19 cellular contexts compared by ENCODE assay signal in the genomic region with DNA sequence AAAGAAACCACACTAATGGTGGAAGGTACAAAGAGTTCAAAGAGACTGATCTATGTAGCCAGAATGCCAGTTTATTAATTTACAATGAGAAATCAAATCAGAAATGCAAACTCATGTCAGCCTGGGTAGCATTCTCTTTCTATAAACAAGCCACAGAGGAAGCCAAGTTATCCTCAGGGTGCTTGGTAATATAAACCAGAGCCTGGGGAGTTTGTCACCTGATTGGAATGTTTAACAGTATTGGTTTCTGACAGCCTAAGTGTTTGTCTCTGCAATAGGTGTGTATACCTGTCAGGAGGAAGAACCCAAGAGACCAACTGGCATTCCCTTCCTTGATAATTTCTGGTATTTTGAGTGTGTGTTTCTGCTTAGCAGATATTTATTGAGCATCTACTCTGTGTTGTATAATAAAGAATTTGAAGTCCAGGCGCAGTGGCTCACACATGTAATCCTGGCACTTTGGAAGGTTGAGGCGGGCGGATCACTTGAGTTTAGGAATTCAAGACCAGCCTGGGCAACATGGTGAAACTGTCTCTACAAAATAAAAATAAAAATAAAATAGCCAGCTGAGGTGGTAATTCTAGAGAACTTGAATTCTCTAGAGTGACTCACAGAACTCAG. TPM values are rescaled to one million over a fixed set of nuclear protein-coding genes. Genes with fewer than 3 reads are reported as not detected.
DNase-seq lines count a peak whose midpoint lies in the region; ATAC-seq and TF ChIP-seq lines count a peak whose summit lies in the region.
"Had no signal": no experiment of that assay in that cellular context is flagged by ENCODE, and none has a peak within 500 bp of the region (broad histone marks: within the 10 kb centered on the region; RNA-seq: fewer than 3 reads in every experiment).

No MANE protein-coding gene starts in this region.

- peak; percentile 34 for DNase-seq in AG08396 (ENCODE audit: low spot score)
- peak; percentile 19 for DNase-seq in H4 (ENCODE audit: low spot score)
- no peak for DNase-seq in Panc1 (ENCODE audit: low read depth, low spot score)
- peak; percentile 57 for DNase-seq in fibroblast of villous mesenchyme (ENCODE audit: low read depth)
- DNase-seq in stimulated activated CD4-positive, alpha-beta T cell treated with anti-CD3 and anti-CD28 coated beads, Interleukin-12 subunit alpha, Interleukin-12 subunit beta, amount 100 ng/mL, for 4 hours: no peak
- no peak for DNase-seq in NCI-H2196 (lab: John Stamatoyannopoulos, UW; ENCODE audit: unreplicated experiment)
- DNase-seq: activated CD4-positive, alpha-beta T cell treated with anti-CD3 and anti-CD28 coated beads for 36 hours; activated CD8-positive, alpha-beta memory T cell treated with anti-CD3 and anti-CD28 coated beads, Interleukin-2, amount 50 U/mL, for 48 hours; activated naive CD4-positive, alpha-beta T cell treated with anti-CD3 and anti-CD28 coated beads for 36 hours; GOT3; mucosa of descending colon; NCI-H1048; NCI-H2227 treated with DMSO at 0.1 percent for 48 hours; T-helper 9 cell had no signal

- ATAC-seq in Panc1 (peak; percentile 67), GM19397 (IDR thresholded peaks at IDR 0.05; ENCODE audit: unreplicated experiment) (no peak), GM18867 (IDR thresholded peaks at IDR 0.05; ENCODE audit: unreplicated experiment) (no peak)
- ATAC-seq: activated CD4-positive, alpha-beta T cell treated with anti-CD3 and anti-CD28 coated beads for 36 hours; mucosa of descending colon had no signal

- H3K27ac ChIP-seq in Panc1 (ENCODE audit: low read length): no peak overlapping the region
- H3K27ac ChIP-seq: dorsolateral prefrontal cortex, right atrium auricular region, vagina had no signal

- intact Hi-C loops in Panc1 (cut with micrococcal nuclease; ENCODE audit: unreplicated experiment): no loop called here

- no TSS peak for BruUV-seq in Panc1 (replicated peaks; lab: Mats Ljungman, UMichigan)

- in situ Hi-C loops in Panc1 (cut with HindIII; ENCODE audit: low pct_unique_long_range_greater_than_20kb, low sequenced_read_pairs): no loop called here

- H3K9me3 ChIP-seq in Panc1 (ENCODE audit: control insufficient read depth, insufficient read depth, low read depth, low read length): no peaks in the 10 kb centered on the region
- H3K9me3 ChIP-seq: mucosa of descending colon, right atrium auricular region, vagina had no signal

- no peak overlapping the region for H3K4me3 ChIP-seq in Panc1 (ENCODE audit: low read depth in 2 of 2, low read length in 2 of 2)
- H3K4me3 ChIP-seq in fibroblast of villous mesenchyme (ENCODE audit: low read depth, low read length): no peak overlapping the region
- H3K4me3 ChIP-seq: dorsolateral prefrontal cortex, mucosa of descending colon, right atrium auricular region, vagina had no signal

- POLR2A ChIA-PET in Panc1 (lab: Charles Lee): no interaction called here

- CTCF ChIA-PET in Panc1 (lab: Charles Lee): interaction anchor here (0.5 kb wide), 1 partner anchor 9 kb away, joined by 5 read pairs; no protein-coding TSS in a partner anchor

- no peak for TF ChIP-seq CTCF in Panc1 (IDR thresholded peaks at IDR 0.05)
- TF ChIP-seq CTCF in fibroblast of villous mesenchyme (IDR thresholded peaks at IDR 0.05; ENCODE audit: insufficient read depth, low read depth, low read length): no peak

- peaks cover 9% of the 10 kb centered on the region for H3K4me1 ChIP-seq in Panc1 (ENCODE audit: control insufficient read depth, insufficient read depth, low read length)

- H3K27me3 ChIP-seq in Panc1 (ENCODE audit: control insufficient read depth, insufficient read depth, low read length): no peaks in the 10 kb centered on the region
- H3K27me3 ChIP-seq: dorsolateral prefrontal cortex, right atrium auricular region, vagina had no signal

- H3K36me3 ChIP-seq in Panc1 (ENCODE audit: control insufficient read depth, insufficient read depth, low read length): no peaks in the 10 kb centered on the region
- H3K36me3 ChIP-seq: right atrium auricular region, vagina had no signal

RNA-seq across cellular contexts. Expression of gene C17orf58, which starts 3.1 kb away (rescaled TPM):
- total RNA-seq in H4 (2014; rRNA removed; shearing (Covaris generic)): 20.3 and 25.5 TPM in 2 replicates
- total RNA-seq in Panc1 (2021; ENCODE audit: unreplicated experiment) (15.6 TPM), fibroblast of villous mesenchyme (10.6 and 12.5 TPM in 2 replicates)
- polyA plus RNA-seq in Panc1 (2012; ENCODE audit: insufficient read length): 10.3 TPM

RNA-seq across cellular contexts. Expression of gene KPNA2, which starts 36.1 kb away (rescaled TPM):
- 394 and 483 TPM in 2 replicates for total RNA-seq in H4 (2014; rRNA removed; shearing (Covaris generic))
- 177 TPM for total RNA-seq in Panc1 (2021; ENCODE audit: unreplicated experiment)
- 102 TPM for polyA plus RNA-seq in Panc1 (2012; ENCODE audit: insufficient read length)
- 115 and 229 TPM in 2 replicates for total RNA-seq in fibroblast of villous mesenchyme

Comparison
In these comparisons a context has a peak if more than half of its experiments do, and no peak if none do; other contexts are left out.
1. DNase-seq: peak in AG08396 (single experiment), H4 (single experiment) and fibroblast of villous mesenchyme (single experiment); none in Panc1 (single experiment), stimulated activated CD4-positive, alpha-beta T cell treated with anti-CD3 and anti-CD28 coated beads, Interleukin-12 subunit alpha, Interleukin-12 subunit beta, amount 100 ng/mL, for 4 hours (single experiment) and NCI-H2196 (single experiment).